Comparison of ENCODE assay signal across 1 cellular context in genomic region chr1:931380-932177, GRCh38.
TF ChIP-seq lines count a peak whose summit lies in the region.

No MANE protein-coding gene starts in this region.

TF ChIP-seq in HEK293, 187 proteins besides CTCF, POLR2A, EP300 and RAD21 (continued from another document and continues in another):
- TF ChIP-seq ZNF426 (tag by site-specific recombination; IDR thresholded peaks at IDR 0.05) = no peak
- TF ChIP-seq ZNF140 (tag by site-specific recombination; IDR thresholded peaks at IDR 0.05) = no peak
- TF ChIP-seq EGR2 (tag by site-specific recombination; IDR thresholded peaks at IDR 0.05; ENCODE audit: low read depth) = peak; percentile 67
- no peak for TF ChIP-seq ZNF2 (tag by site-specific recombination; IDR thresholded peaks at IDR 0.05)
- TF ChIP-seq REST (tag by site-specific recombination; IDR thresholded peaks at IDR 0.05) = no peak; the same call in 1 of the 2 replicates
- TF ChIP-seq ZNF112 (tag by site-specific recombination; IDR thresholded peaks at IDR 0.05) = no peak
- no peak for TF ChIP-seq ZNF175 (tag by site-specific recombination; IDR thresholded peaks at IDR 0.05)
- no peak for TF ChIP-seq ZNF280C (tag by site-specific recombination; IDR thresholded peaks at IDR 0.05)
- TF ChIP-seq ZNF654 (tag by site-specific recombination; IDR thresholded peaks at IDR 0.05; ENCODE audit: low read depth) = no peak
- TF ChIP-seq ZNF621 (tag by site-specific recombination; IDR thresholded peaks at IDR 0.05) = no peak
- TF ChIP-seq ZNF704 (tag by site-specific recombination; IDR thresholded peaks at IDR 0.05) = no peak
- no peak for TF ChIP-seq HOXA7 (CRISPR knock-in tag; IDR thresholded peaks at IDR 0.05; ENCODE audit: borderline replicate concordance)
- no peak for TF ChIP-seq ZNF362 (tag by site-specific recombination; IDR thresholded peaks at IDR 0.05)
- peak; percentile 36; the same call in 1 of the 2 replicates for TF ChIP-seq ZNF629 (tag by site-specific recombination; IDR thresholded peaks at IDR 0.05)
- TF ChIP-seq ZNF76 (tag by site-specific recombination; IDR thresholded peaks at IDR 0.05; ENCODE audit: borderline replicate concordance, low read depth) = no peak
- no peak for TF ChIP-seq ZNF23 (tag by site-specific recombination; IDR thresholded peaks at IDR 0.05; ENCODE audit: borderline replicate concordance)
- TF ChIP-seq ZSCAN30 (tag by site-specific recombination; IDR thresholded peaks at IDR 0.05) = no peak
- TF ChIP-seq ZNF521 (tag by site-specific recombination; IDR thresholded peaks at IDR 0.05) = no peak
- no peak for TF ChIP-seq ZNF830 (tag by site-specific recombination; IDR thresholded peaks at IDR 0.05; ENCODE audit: low read depth)
- 0 out of 2 replicates have a peak, but pooled peaks have one; percentile 50 for TF ChIP-seq ZSCAN18 (tag by site-specific recombination; IDR thresholded peaks at IDR 0.05)
- TF ChIP-seq ZXDB (tag by site-specific recombination; IDR thresholded peaks at IDR 0.05) = peak; percentile 50; the same call in 1 of the 2 replicates
- TF ChIP-seq HOXD13 (CRISPR knock-in tag; IDR thresholded peaks at IDR 0.05; ENCODE audit: borderline replicate concordance) = no peak
- no peak; the same call in 1 of the 2 replicates for TF ChIP-seq FEZF1 (tag by site-specific recombination; IDR thresholded peaks at IDR 0.05)
- TF ChIP-seq PRDM10 (tag by site-specific recombination; IDR thresholded peaks at IDR 0.05) = no peak
- TF ChIP-seq ZBTB49 (tag by site-specific recombination; IDR thresholded peaks at IDR 0.05; ENCODE audit: low read depth) = no peak
- no peak for TF ChIP-seq MYNN (tag by site-specific recombination; IDR thresholded peaks at IDR 0.05; ENCODE audit: borderline replicate concordance)
- no peak for TF ChIP-seq ZNF768 (tag by site-specific recombination; IDR thresholded peaks at IDR 0.05)
- no peak for TF ChIP-seq ZNF155 (tag by site-specific recombination; IDR thresholded peaks at IDR 0.05)
- TF ChIP-seq ZBTB11 (tag by site-specific recombination; conservative IDR thresholded peaks at IDR 0.05; ENCODE audit: low read depth) = no peak
- no peak for TF ChIP-seq ZNF560 (tag by site-specific recombination; IDR thresholded peaks at IDR 0.05; ENCODE audit: borderline replicate concordance)
- peak; percentile 33 for TF ChIP-seq PATZ1 (tag by site-specific recombination; IDR thresholded peaks at IDR 0.05)
- TF ChIP-seq ZBTB48 (tag by site-specific recombination; IDR thresholded peaks at IDR 0.05) = peak; percentile 95
- TF ChIP-seq ZNF785 (tag by site-specific recombination; IDR thresholded peaks at IDR 0.05) = no peak
- no peak for TF ChIP-seq ZNF48 (tag by site-specific recombination; IDR thresholded peaks at IDR 0.05)
- TF ChIP-seq ZNF677 (tag by site-specific recombination; IDR thresholded peaks at IDR 0.05) = no peak
